In genomic region chr17:38892083-38892482, GRCh38 we compare ENCODE assay signal across 14 cellular contexts. TPM values are rescaled to one million over a fixed set of nuclear protein-coding genes. Genes with fewer than 3 reads are reported as not detected.
DNase-seq lines count a peak whose midpoint lies in the region; ATAC-seq and TF ChIP-seq lines count a peak whose summit lies in the region.
"Had no signal": no experiment of that assay in that cellular context is flagged by ENCODE, and none has a peak within 500 bp of the region (broad histone marks: within the 10 kb centered on the region; RNA-seq: fewer than 3 reads in every experiment).

No MANE protein-coding gene starts in this region.

- no peaks in the 10 kb centered on the region for H3K36me3 Mint-ChIP-seq in IgD-negative memory B cell
- peaks cover 19% of the 10 kb centered on the region for H3K36me3 Mint-ChIP-seq in activated naive CD8-positive, alpha-beta T cell treated with anti-CD3 and anti-CD28 coated beads, Interleukin-2, amount 50 U/mL, for 24 hours (ENCODE audit: low read depth)

- H3K4me3 Mint-ChIP-seq in IgD-negative memory B cell = peak overlapping the region in 3 of 4 donors; percentile 22 to 74 (median 29)
- H3K4me3 Mint-ChIP-seq in activated naive CD8-positive, alpha-beta T cell treated with anti-CD3 and anti-CD28 coated beads, Interleukin-2, amount 50 U/mL, for 24 hours = no peak overlapping the region

- no peak overlapping the region for H3K4me2 ChIP-seq in osteoblast (ENCODE audit: insufficient read depth, low read length)
- H3K4me2 ChIP-seq: hepatocyte had no signal

- no peaks in the 10 kb centered on the region for H3K9me3 Mint-ChIP-seq in IgD-negative memory B cell
- no peaks in the 10 kb centered on the region for H3K9me3 Mint-ChIP-seq in activated naive CD8-positive, alpha-beta T cell treated with anti-CD3 and anti-CD28 coated beads, Interleukin-2, amount 50 U/mL, for 24 hours

- no peak overlapping the region for H3K4me3 ChIP-seq in osteoblast (ENCODE audit: insufficient read depth, low read length)
- no peak overlapping the region for H3K4me3 ChIP-seq in foreskin fibroblast (ENCODE audit: low read depth in 1 of 2, low read length in 2 of 2)
- H3K4me3 ChIP-seq: hepatocyte, SJCRH30, tibial nerve had no signal

- no peak for TF ChIP-seq CTCF in osteoblast (IDR thresholded peaks at IDR 0.05; ENCODE audit: extremely low read depth, low read depth, low read length)
- TF ChIP-seq CTCF in foreskin fibroblast (IDR thresholded peaks at IDR 0.05; ENCODE audit: low read depth, low read length) = no peak

- peak; percentile 72 for DNase-seq in activated CD8-positive, alpha-beta memory T cell treated with anti-CD3 and anti-CD28 coated beads for 24 hours
- DNase-seq in activated CD8-positive, alpha-beta memory T cell treated with anti-CD3 and anti-CD28 coated beads, Interleukin-2, amount 50 U/mL, for 48 hours = no peak
- DNase-seq in activated naive CD8-positive, alpha-beta T cell treated with anti-CD3 and anti-CD28 coated beads, Interleukin-2, amount 50 U/mL, for 24 hours = no peak
- DNase-seq in osteoblast (ENCODE audit: insufficient read length, low spot score, missing footprints) = peak; percentile 78
- no peak for DNase-seq in foreskin fibroblast
- DNase-seq in HK-2 (ENCODE audit: unreplicated experiment) = no peak
- no peak for DNase-seq in HuH-7.5 (ENCODE audit: low spot score)
- DNase-seq: aorta, NCI-H1436 treated with DMSO at 0.1 percent for 48 hours, NCI-H345, SJCRH30 had no signal

- peaks cover 22% of the 10 kb centered on the region for H3K4me1 ChIP-seq in osteoblast (ENCODE audit: insufficient read depth, low read length)

- H3K27me3 Mint-ChIP-seq in IgD-negative memory B cell = no peaks in the 10 kb centered on the region
- no peaks in the 10 kb centered on the region for H3K27me3 Mint-ChIP-seq in activated naive CD8-positive, alpha-beta T cell treated with anti-CD3 and anti-CD28 coated beads, Interleukin-2, amount 50 U/mL, for 24 hours

- H3K27ac Mint-ChIP-seq in IgD-negative memory B cell = peak overlapping the region; percentile 46 to 98 (median 87)
- H3K27ac Mint-ChIP-seq in activated naive CD8-positive, alpha-beta T cell treated with anti-CD3 and anti-CD28 coated beads, Interleukin-2, amount 50 U/mL, for 24 hours = peak overlapping the region; percentile 80

- peaks cover 97% of the 10 kb centered on the region for H3K79me2 ChIP-seq in osteoblast (ENCODE audit: insufficient read depth, low read length)

- H3K27me3 ChIP-seq in osteoblast (ENCODE audit: insufficient read depth, low read length) = no peaks in the 10 kb centered on the region
- H3K27me3 ChIP-seq: hepatocyte, SJCRH30, tibial nerve had no signal

- H3K9me3 ChIP-seq in osteoblast (ENCODE audit: low read depth, low read length) = no peaks in the 10 kb centered on the region
- H3K9me3 ChIP-seq: SJCRH30, tibial nerve had no signal

- H3K27ac ChIP-seq in osteoblast (ENCODE audit: low read depth, low read length) = no peak overlapping the region
- H3K27ac ChIP-seq: hepatocyte, SJCRH30 had no signal

- H3K36me3 ChIP-seq in osteoblast (ENCODE audit: insufficient read depth, low read length) = peaks cover 87% of the 10 kb centered on the region

- no peak for ATAC-seq in activated naive CD8-positive, alpha-beta T cell treated with anti-CD3 and anti-CD28 coated beads, Interleukin-2, amount 50 U/mL, for 24 hours

- H3K4me1 Mint-ChIP-seq in IgD-negative memory B cell = peaks cover 2 to 11% (median 9%) of the 10 kb centered on the region in 3 donors
- H3K4me1 Mint-ChIP-seq in activated naive CD8-positive, alpha-beta T cell treated with anti-CD3 and anti-CD28 coated beads, Interleukin-2, amount 50 U/mL, for 24 hours = peaks cover 84% of the 10 kb centered on the region

- H4K20me1 ChIP-seq in osteoblast (ENCODE audit: insufficient read depth, low read length) = peaks cover 77% of the 10 kb centered on the region

- no peak overlapping the region for H2AFZ ChIP-seq in osteoblast (ENCODE audit: low read length)
- H2AFZ ChIP-seq: hepatocyte had no signal

RNA-seq across cellular contexts. Expression of gene LASP1, which starts 22.2 kb away (rescaled TPM):
- 44.5 TPM for polyA plus RNA-seq in IgD-negative memory B cell
- 215 and 228 TPM in 2 replicates for total RNA-seq in osteoblast

RNA-seq across cellular contexts. Expression of gene RPL23, which starts 38.6 kb away (rescaled TPM):
- 1,385 TPM for polyA plus RNA-seq in IgD-negative memory B cell
- total RNA-seq in osteoblast = 821 and 1,095 TPM in 2 replicates

Comparison
In these comparisons a context has a peak if more than half of its experiments do, and no peak if none do; other contexts are left out.
1. DNase-seq: peak in activated CD8-positive, alpha-beta memory T cell treated with anti-CD3 and anti-CD28 coated beads for 24 hours (single experiment) and osteoblast (single experiment); none in activated CD8-positive, alpha-beta memory T cell treated with anti-CD3 and anti-CD28 coated beads, Interleukin-2, amount 50 U/mL, for 48 hours (single experiment), activated naive CD8-positive, alpha-beta T cell treated with anti-CD3 and anti-CD28 coated beads, Interleukin-2, amount 50 U/mL, for 24 hours (single experiment), foreskin fibroblast (0 of 2), HK-2 (single experiment) and HuH-7.5 (single experiment).